ENCODE assay signal across 22 cellular contexts in genomic region chr4:56689231-56689630, GRCh38. TPM values are rescaled to one million over a fixed set of nuclear protein-coding genes. Genes with fewer than 3 reads are reported as not detected.
DNase-seq lines count a peak whose midpoint lies in the region; ATAC-seq and TF ChIP-seq lines count a peak whose summit lies in the region.
"Had no signal": no experiment of that assay in that cellular context is flagged by ENCODE, and none has a peak within 500 bp of the region (broad histone marks: within the 10 kb centered on the region; RNA-seq: fewer than 3 reads in every experiment).

No MANE protein-coding gene starts in this region.

- H3K27me3 ChIP-seq in trophoblast cell (ENCODE audit: insufficient read depth, low read length) (no peaks in the 10 kb centered on the region), Peyer's patch (no peaks in the 10 kb centered on the region)
- H3K27me3 ChIP-seq: BE2C had no signal

- no peak overlapping the region for H3K18ac ChIP-seq in trophoblast cell (ENCODE audit: low read length)

- no peak overlapping the region for H2BK12ac ChIP-seq in trophoblast cell (ENCODE audit: low read length)

- H3K4me1 ChIP-seq in trophoblast cell (ENCODE audit: control insufficient read depth in 1 of 2, insufficient read depth in 2 of 2, low read length in 2 of 2) (no peaks in the 10 kb centered on the region), Peyer's patch (no peaks in the 10 kb centered on the region)
- H3K4me1 ChIP-seq: BE2C had no signal

- peaks cover 47% of the 10 kb centered on the region for H3K4me1 Mint-ChIP-seq in brain
- H3K4me1 Mint-ChIP-seq: CD4-positive, CD25-positive, alpha-beta regulatory T cell had no signal

- no peak overlapping the region for H2AFZ ChIP-seq in trophoblast cell (ENCODE audit: insufficient read depth, low read length, poor library complexity)
- H2AFZ ChIP-seq: GM23248, PC-9 had no signal

- H3K9me3 Mint-ChIP-seq in brain, result peaks cover 0 to 8% (median 3%) of the 10 kb centered on the region in 5 experiments
- no peaks in the 10 kb centered on the region for H3K9me3 Mint-ChIP-seq in activated naive CD4-positive, alpha-beta T cell treated with anti-CD3 and anti-CD28 coated beads, Interleukin-2, amount 50 U/mL, for 72 hours

- no peaks in the 10 kb centered on the region for H3K79me2 ChIP-seq in trophoblast cell (ENCODE audit: control insufficient read depth, insufficient read depth, low read length, poor library complexity)

- peak overlapping the region; percentile 35 to 93 (median 78) for H3K27ac Mint-ChIP-seq in brain
- H3K27ac Mint-ChIP-seq in activated naive CD4-positive, alpha-beta T cell treated with anti-CD3 and anti-CD28 coated beads, Interleukin-2, amount 50 U/mL, for 72 hours, result no peak overlapping the region
- H3K27ac Mint-ChIP-seq: CD4-positive, CD25-positive, alpha-beta regulatory T cell had no signal

- H3K9me3 ChIP-seq in trophoblast cell (ENCODE audit: insufficient read depth, low read depth, low read length), result peaks cover 2% of the 10 kb centered on the region
- H3K9me3 ChIP-seq in Peyer's patch, result no peaks in the 10 kb centered on the region
- H3K9me3 ChIP-seq: BE2C had no signal

- DNase-seq in AG10803 (ENCODE audit: low read depth), result peak; percentile 9
- peak; percentile 74 for DNase-seq in LHCN-M2 (ENCODE audit: low read depth)
- DNase-seq in trophoblast cell, result peak; percentile 47 to 84
- DNase-seq in activated naive CD4-positive, alpha-beta T cell treated with Interleukin-2 at 50 U/mL for 16 hours, result no peak
- DNase-seq in NCI-H1048 (lab: John Stamatoyannopoulos, UW), result no peak
- DNase-seq in Peyer's patch, result no peak
- DNase-seq in activated naive CD4-positive, alpha-beta T cell treated with anti-CD3 and anti-CD28 coated beads, Interleukin-2, amount 50 U/mL, for 72 hours (ENCODE audit: low spot score in 2 of 2), result no peak
- DNase-seq: BE2C; CD4-positive, CD25-positive, alpha-beta regulatory T cell; COR-L47; DMS 273 treated with DMSO at 0.1 percent for 48 hours; GM23248; KG1; NCI-H748 treated with DMSO at 0.1 percent for 48 hours; PC-9; SHP77 treated with DMSO at 0.1 percent for 48 hours had no signal

- no peak overlapping the region for H3K4me2 ChIP-seq in trophoblast cell (ENCODE audit: low read length)
- H3K4me2 ChIP-seq: PC-9 had no signal

- no peak overlapping the region for H4K91ac ChIP-seq in trophoblast cell (ENCODE audit: low read depth, low read length)

- no peak overlapping the region for H3K4me3 ChIP-seq in AG10803 (ENCODE audit: low read length)
- no peak overlapping the region for H3K4me3 ChIP-seq in trophoblast cell (ENCODE audit: low read depth, low read length)
- no peak overlapping the region for H3K4me3 ChIP-seq in Peyer's patch
- H3K4me3 ChIP-seq: GM23248, PC-9, SK-N-MC had no signal

- H3K36me3 ChIP-seq in trophoblast cell (ENCODE audit: control insufficient read depth in 1 of 2, insufficient read depth in 2 of 2, low read length in 2 of 2) (no peaks in the 10 kb centered on the region), Peyer's patch (no peaks in the 10 kb centered on the region)
- H3K36me3 ChIP-seq: BE2C had no signal

- no peak overlapping the region for H2AK5ac ChIP-seq in trophoblast cell (ENCODE audit: low read length)

- TF ChIP-seq CTCF in AG10803 (conservative IDR thresholded peaks at IDR 0.05; ENCODE audit: low read length) (no peak), brain (conservative IDR thresholded peaks at IDR 0.05) (no peak), Peyer's patch (IDR thresholded peaks at IDR 0.05) (no peak)

- no peak overlapping the region for H3K9ac ChIP-seq in trophoblast cell (ENCODE audit: low read length)
- H3K9ac ChIP-seq: GM23248 had no signal

- no peak for TF ChIP-seq POLR2A in Peyer's patch (IDR thresholded peaks at IDR 0.05)

- H3K4ac ChIP-seq in trophoblast cell (ENCODE audit: low read depth, low read length), result no peak overlapping the region

- H4K12ac ChIP-seq in trophoblast cell (ENCODE audit: low read depth, low read length), result no peak overlapping the region

- H4K8ac ChIP-seq in trophoblast cell (ENCODE audit: low read depth, low read length), result no peak overlapping the region

- no peaks in the 10 kb centered on the region for H3K36me3 Mint-ChIP-seq in brain
- peaks cover 0 to 5% of the 10 kb centered on the region in 2 donors for H3K36me3 Mint-ChIP-seq in activated naive CD4-positive, alpha-beta T cell treated with anti-CD3 and anti-CD28 coated beads, Interleukin-2, amount 50 U/mL, for 72 hours
- H3K36me3 Mint-ChIP-seq: CD4-positive, CD25-positive, alpha-beta regulatory T cell had no signal

- H3K27ac ChIP-seq in trophoblast cell (ENCODE audit: low read depth, low read length) (no peak overlapping the region), Peyer's patch (no peak overlapping the region)
- H3K27ac ChIP-seq: GM23248, PC-9, RWPE1, SK-N-MC had no signal

- no peak for ATAC-seq in activated naive CD4-positive, alpha-beta T cell treated with anti-CD3 and anti-CD28 coated beads, Interleukin-2, amount 50 U/mL, for 72 hours
- ATAC-seq: HCT116 had no signal

- no peak overlapping the region for H2BK120ac ChIP-seq in trophoblast cell (ENCODE audit: insufficient read depth, low read length, poor library complexity)

- H3K4me3 Mint-ChIP-seq in brain, result peak overlapping the region in 1 of 5 experiments; percentile 20
- H3K4me3 Mint-ChIP-seq: CD4-positive, CD25-positive, alpha-beta regulatory T cell had no signal

- no peak overlapping the region for H2BK5ac ChIP-seq in trophoblast cell (ENCODE audit: low read depth, low read length, poor library complexity)

- no peak overlapping the region for H3K23ac ChIP-seq in trophoblast cell (ENCODE audit: low read length)

- H3K27me3 Mint-ChIP-seq in brain, result no peaks in the 10 kb centered on the region

- H3K79me1 ChIP-seq in trophoblast cell (ENCODE audit: low read length), result no peaks in the 10 kb centered on the region

- H3K14ac ChIP-seq in trophoblast cell (ENCODE audit: low read length), result no peak overlapping the region

RNA-seq across cellular contexts. Expression of gene HOPX, which starts 8.1 kb away (rescaled TPM):
- 0.26 and 0.92 TPM in 2 replicates for total RNA-seq in LHCN-M2 (2014; rRNA removed)
- polyA plus RNA-seq in LHCN-M2 (2012), result 0.69 TPM
- polyA plus RNA-seq in brain (ENCODE audit: insufficient read depth, low read depth, low replicate concordance), result 40.9 TPM
- polyA plus RNA-seq in trophoblast cell (2013), result 318 and 340 TPM in 2 replicates
- 10 to 100 TPM in 1 of 4 donors, 1 to 10 TPM in 3; 2.7 to 14.4 (median 7.0) TPM for total RNA-seq in Peyer's patch
- total RNA-seq in activated naive CD4-positive, alpha-beta T cell treated with anti-CD3 and anti-CD28 coated beads, Interleukin-2, amount 50 U/mL, for 72 hours, result 10 to 100 TPM; 21.0 to 33.5 TPM
- total RNA-seq: A172, GM23248, HT1080 had no signal
- polyA plus RNA-seq: GM23248 had no signal

Comparison
In these comparisons a context has a peak if more than half of its experiments do, and no peak if none do; other contexts are left out.
1. DNase-seq: peak in AG10803 (single experiment), LHCN-M2 (single experiment) and trophoblast cell (2 of 2); none in activated naive CD4-positive, alpha-beta T cell treated with Interleukin-2 at 50 U/mL for 16 hours (single experiment), NCI-H1048 (single experiment), Peyer's patch (0 of 3) and activated naive CD4-positive, alpha-beta T cell treated with anti-CD3 and anti-CD28 coated beads, Interleukin-2, amount 50 U/mL, for 72 hours (0 of 2).
2. H3K27ac Mint-ChIP-seq: peak in brain (5 of 5); none in activated naive CD4-positive, alpha-beta T cell treated with anti-CD3 and anti-CD28 coated beads, Interleukin-2, amount 50 U/mL, for 72 hours (0 of 2).